In the genomic region with DNA sequence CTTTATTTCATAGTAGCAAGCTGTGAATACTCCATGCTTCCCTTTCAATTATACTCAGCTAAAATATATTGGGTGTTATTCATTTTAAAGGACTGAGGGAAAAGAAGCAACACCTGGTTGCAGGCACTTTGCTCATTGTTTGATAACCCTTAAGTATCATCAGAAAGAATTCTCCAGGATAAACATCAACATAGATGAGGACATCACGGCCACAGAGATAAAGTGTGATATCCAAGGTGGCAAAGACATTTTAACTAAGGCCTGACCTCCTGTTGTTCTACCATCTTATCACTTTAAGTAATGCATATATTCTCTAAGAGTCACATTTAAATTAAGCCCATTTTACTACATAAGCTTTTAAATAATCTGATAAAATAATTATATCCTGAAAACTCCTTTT, we compare ENCODE assay signal across 33 cellular contexts.
"Had no signal": no experiment of that assay in that cellular context is flagged by ENCODE, and none has a peak within 500 bp of the region (broad histone marks: within the 10 kb centered on the region; RNA-seq: fewer than 3 reads in every experiment).

No MANE protein-coding gene starts in this region.

- H3K27ac ChIP-seq: adrenal gland, SJCRH30, SK-N-MC had no signal

- H3K36me3 ChIP-seq: adrenal gland, MG63, SJCRH30 had no signal

- H3K27me3 Mint-ChIP-seq: activated CD4-positive, alpha-beta T cell treated with anti-CD3 and anti-CD28 coated beads for 36 hours; activated CD4-positive, alpha-beta T cell treated with anti-CD3 and anti-CD28 coated beads, Interleukin-2, amount 10 ng/mL, durations not matched to agents 7 days and 5 days; activated T-cell treated with anti-CD3 and anti-CD28 coated beads, Interleukin-2, amount 50 U/mL, for 24 hours; brain; IgD-negative memory B cell had no signal

- H3K36me3 Mint-ChIP-seq: activated naive CD4-positive, alpha-beta T cell treated with anti-CD3 and anti-CD28 coated beads, Interleukin-2, amount 50 U/mL, for 72 hours; brain; IgD-negative memory B cell had no signal

- H3K4me3 ChIP-seq: adrenal gland, MG63, SJCRH30, SK-N-MC had no signal

- H3K4me1 Mint-ChIP-seq: activated CD4-positive, alpha-beta T cell treated with anti-CD3 and anti-CD28 coated beads for 36 hours; activated CD4-positive, alpha-beta T cell treated with anti-CD3 and anti-CD28 coated beads, Interleukin-2, amount 10 ng/mL, durations not matched to agents 7 days and 5 days; IgD-negative memory B cell had no signal

- H3K4me1 ChIP-seq: adrenal gland, SJCRH30 had no signal

- H3K27me3 ChIP-seq: adrenal gland, MG63, SJCRH30 had no signal

- H3K9me3 ChIP-seq: adrenal gland, MG63, SJCRH30 had no signal

- DNase-seq: activated CD4-positive, alpha-beta T cell treated with anti-CD3 and anti-CD28 coated beads for 36 hours; activated CD4-positive, alpha-beta T cell treated with anti-CD3 and anti-CD28 coated beads, Interleukin-2, amount 10 ng/mL, durations not matched to agents 7 days and 5 days; activated CD4-positive, alpha-beta T cell treated with anti-CD3 and anti-CD28 coated beads, Interleukin-2, amount 50 U/mL, for 48 hours; activated CD8-positive, alpha-beta T cell treated with anti-CD3 and anti-CD28 coated beads, Interleukin-2, amount 10 ng/mL, durations not matched to agents 7 days and 5 days; activated gamma-delta T cell; activated naive CD4-positive, alpha-beta T cell treated with Interleukin-2 at 50 U/mL for 16 hours; activated T-cell treated with anti-CD3 and anti-CD28 coated beads, Interleukin-2, amount 50 U/mL, for 24 hours; adrenal gland; anterior cingulate cortex; caudate nucleus; cerebellar nuclear complex; Kasumi-1; KBM-7; MG63; NCI-H1048; NCI-H1105 treated with DMSO at 0.1 percent for 48 hours; NCI-H1436; NCI-H2081; NCI-H446; NCI-H524 treated with DMSO at 0.1 percent for 48 hours; NCI-H774; NK-92 treated with Interleukin-12 subunit alpha and Interleukin-12 subunit beta, amount 100 ng/mL, for 24 hours; OCI-M1; Right ventricle myocardium superior; SJCRH30 had no signal

- H3K27ac Mint-ChIP-seq: activated CD4-positive, alpha-beta T cell treated with anti-CD3 and anti-CD28 coated beads for 36 hours; activated CD4-positive, alpha-beta T cell treated with anti-CD3 and anti-CD28 coated beads, Interleukin-2, amount 10 ng/mL, durations not matched to agents 7 days and 5 days; activated CD8-positive, alpha-beta T cell treated with anti-CD3 and anti-CD28 coated beads, Interleukin-2, amount 10 ng/mL, durations not matched to agents 7 days and 5 days; activated naive CD4-positive, alpha-beta T cell treated with anti-CD3 and anti-CD28 coated beads, Interleukin-2, amount 50 U/mL, for 72 hours; activated T-cell treated with anti-CD3 and anti-CD28 coated beads, Interleukin-2, amount 50 U/mL, for 24 hours; activated T-helper 2 cell treated with anti-CD3 and anti-CD28 coated beads, Interferon-gamma antibody, Interleukin-2, Interleukin-4, amounts not matched to agents 10 μg/mL and 5 μg/mL and 100 μg/mL, durations not matched to agents 14 hours and 24 hours and 36 hours; brain; IgD-negative memory B cell; T-helper 1 cell treated with Interleukin-12 subunit alpha and Interleukin-12 subunit beta and Interleukin-4 antibody, amounts not matched to agents 30 μg/mL and 1 μg/mL, for 36 hours; T-helper 2 cell treated with Interferon-gamma antibody and Interleukin-4, amounts not matched to agents 5 μg/mL and 100 μg/mL, for 36 hours had no signal

- H3K4me3 Mint-ChIP-seq: activated CD4-positive, alpha-beta T cell treated with anti-CD3 and anti-CD28 coated beads for 36 hours; activated CD4-positive, alpha-beta T cell treated with anti-CD3 and anti-CD28 coated beads, Interleukin-2, amount 10 ng/mL, durations not matched to agents 7 days and 5 days; activated CD8-positive, alpha-beta T cell treated with anti-CD3 and anti-CD28 coated beads, Interleukin-2, amount 10 ng/mL, durations not matched to agents 7 days and 5 days; activated T-cell treated with anti-CD3 and anti-CD28 coated beads, Interleukin-2, amount 50 U/mL, for 24 hours; brain; IgD-negative memory B cell; T-helper 1 cell treated with Interleukin-12 subunit alpha and Interleukin-12 subunit beta and Interleukin-4 antibody, amounts not matched to agents 30 μg/mL and 1 μg/mL, for 36 hours; T-helper 2 cell treated with Interferon-gamma antibody and Interleukin-4, amounts not matched to agents 5 μg/mL and 100 μg/mL, for 36 hours had no signal

- ATAC-seq: activated CD4-positive, alpha-beta T cell treated with anti-CD3 and anti-CD28 coated beads for 36 hours; activated CD4-positive, CD25-positive, alpha-beta regulatory T cell treated with anti-CD3 and anti-CD28 coated beads, Interleukin-2, amount 50 U/mL, for 24 hours; activated CD8-positive, alpha-beta T cell treated with anti-CD3 and anti-CD28 coated beads, Interleukin-2, amount 10 ng/mL, durations not matched to agents 7 days and 5 days; activated naive CD4-positive, alpha-beta T cell treated with anti-CD3 and anti-CD28 coated beads, Interleukin-2, amount 50 U/mL, for 72 hours had no signal
